In the genomic region with DNA sequence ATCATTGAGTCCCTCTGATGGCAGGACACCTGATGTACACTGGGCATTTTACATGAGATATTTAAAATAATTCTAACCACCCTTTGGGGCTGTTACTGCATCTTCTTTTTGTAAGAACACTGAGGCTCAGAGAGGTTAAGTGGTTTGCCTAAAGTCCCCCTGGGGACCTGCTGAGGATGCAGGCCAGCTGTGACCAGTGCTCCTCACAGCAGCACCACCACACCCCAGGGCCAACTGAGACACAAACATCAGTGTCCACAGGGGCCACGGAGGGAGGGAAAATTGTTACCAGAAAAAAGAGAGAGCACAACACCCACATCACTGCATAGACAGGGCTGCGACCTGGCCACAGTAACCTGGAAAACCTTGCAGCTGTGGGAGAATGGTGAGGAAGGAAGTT, we compare ENCODE assay signal across 23 cellular contexts.
"Had no signal": no experiment of that assay in that cellular context is flagged by ENCODE, and none has a peak within 500 bp of the region (broad histone marks: within the 10 kb centered on the region; RNA-seq: fewer than 3 reads in every experiment).

No MANE protein-coding gene starts in this region.

- H3K27me3 ChIP-seq: right atrium auricular region had no signal

- FAIRE-seq: TTC549 had no signal

- H3K4me3 ChIP-seq: lung, mucosa of descending colon, right atrium auricular region had no signal

- ATAC-seq: activated CD8-positive, alpha-beta T cell treated with anti-CD3 and anti-CD28 coated beads for 36 hours; left cardiac atrium; mucosa of descending colon; naive thymus-derived CD8-positive, alpha-beta T cell had no signal

- H3K9me3 ChIP-seq: mucosa of descending colon, right atrium auricular region had no signal

- H3K36me3 Mint-ChIP-seq: activated naive CD8-positive, alpha-beta T cell; naive thymus-derived CD8-positive, alpha-beta T cell had no signal

- H3K27ac ChIP-seq: right atrium auricular region had no signal

- DNase-seq: activated B cell treated with CpG ODN at 0.5 μM for 24 hours; activated CD4-positive, alpha-beta T cell treated with anti-CD3 and anti-CD28 coated beads for 48 hours; activated CD8-positive, alpha-beta memory T cell treated with anti-CD3 and anti-CD28 coated beads, Interleukin-2, amount 50 U/mL, for 4 hours; activated CD8-positive, alpha-beta T cell treated with anti-CD3 and anti-CD28 coated beads for 36 hours; activated gamma-delta T cell treated with Interleukin-2 at 50 U/mL for 16 hours; activated T-cell treated with anti-CD3 and anti-CD28 coated beads, Interleukin-2, amount 50 U/mL, for 48 hours; amygdala; cerebellar nuclear complex; effector memory CD4-positive, alpha-beta T cell; foreskin melanocyte; head of caudate nucleus; left cardiac atrium; mucosa of descending colon; naive thymus-derived CD8-positive, alpha-beta T cell; nucleus accumbens; T-helper 2 cell had no signal

- H3K4me3 Mint-ChIP-seq: activated B cell treated with CpG ODN at 0.5 μM for 24 hours; activated CD8-positive, alpha-beta T cell treated with anti-CD3 and anti-CD28 coated beads for 36 hours; activated naive CD8-positive, alpha-beta T cell; dendritic cell treated with granulocyte-macrophage colony-stimulating factor and Interleukin-4, amounts not matched to agents 40 ng/mL and 50 ng/mL, for 4 days; naive thymus-derived CD8-positive, alpha-beta T cell; stimulated activated naive CD8-positive, alpha-beta T cell treated with anti-CD3 and anti-CD28 coated beads, Interleukin-15, Interleukin-2, amounts not matched to agents 100 ng/mL and 50 ng/mL, for 24 hours had no signal

- H3K9me3 Mint-ChIP-seq: activated B cell treated with CpG ODN at 0.5 μM for 24 hours; activated CD8-positive, alpha-beta T cell treated with anti-CD3 and anti-CD28 coated beads for 36 hours; dendritic cell treated with granulocyte-macrophage colony-stimulating factor and Interleukin-4, amounts not matched to agents 40 ng/mL and 50 ng/mL, for 4 days; naive thymus-derived CD8-positive, alpha-beta T cell; stimulated activated naive CD8-positive, alpha-beta T cell treated with anti-CD3 and anti-CD28 coated beads, Interleukin-15, Interleukin-2, amounts not matched to agents 100 ng/mL and 50 ng/mL, for 24 hours had no signal

- H3K4me1 Mint-ChIP-seq: activated B cell treated with CpG ODN at 0.5 μM for 24 hours had no signal

- H3K27ac Mint-ChIP-seq: activated B cell treated with CpG ODN at 0.5 μM for 24 hours; activated CD8-positive, alpha-beta T cell treated with anti-CD3 and anti-CD28 coated beads for 36 hours; activated naive CD8-positive, alpha-beta T cell; dendritic cell treated with granulocyte-macrophage colony-stimulating factor and Interleukin-4, amounts not matched to agents 40 ng/mL and 50 ng/mL, for 4 days; naive thymus-derived CD8-positive, alpha-beta T cell; progenitor cell of endocrine pancreas; stimulated activated naive CD8-positive, alpha-beta T cell treated with anti-CD3 and anti-CD28 coated beads, Interleukin-15, Interleukin-2, amounts not matched to agents 100 ng/mL and 50 ng/mL, for 24 hours had no signal
